8 cellular contexts compared by ENCODE assay signal in genomic region chr1:19799877-19800804, GRCh38. TPM values are rescaled to one million over a fixed set of nuclear protein-coding genes. Genes with fewer than 3 reads are reported as not detected.
A peak's percentile ranks its signal among the peaks of the same experiment; 100 is the strongest.
DNase-seq lines count a peak whose midpoint lies in the region; ATAC-seq, FAIRE-seq and TF ChIP-seq lines count a peak whose summit lies in the region.

TMCO4 (minus strand) TSS chr1:19799916; CDS start chr1:19780758, 19,158 bp downstream.

- H3K4me3 ChIP-seq in pancreas (peak within 1 kb of the TSS; percentile 36 to 69 (median 66)), upper lobe of right lung (peak within 1 kb of the TSS; percentile 79)

- H3K9me3 ChIP-seq in pancreas (no peaks in the 10 kb centered on the region), upper lobe of right lung (no peaks in the 10 kb centered on the region)

- H3K4me1 ChIP-seq in pancreas (peaks cover 4 to 6% (median 6%) of the 10 kb centered on the region in 3 donors), upper lobe of right lung (peaks cover 5% of the 10 kb centered on the region)

- peaks cover 18% of the 10 kb centered on the region for H3K4me1 Mint-ChIP-seq in activated naive CD8-positive, alpha-beta T cell treated with anti-CD3 and anti-CD28 coated beads for 36 hours

- ATAC-seq in HG03439 (IDR thresholded peaks at IDR 0.05; ENCODE audit: unreplicated experiment) (peak; percentile 55), SK-N-SH treated with all-trans-retinoic acid at 6 μM for 48 hours (peak; percentile 87), Right ventricle myocardium superior (ENCODE audit: poor library complexity) (peak; percentile 90), pancreas (peak; percentile 75 to 84 (median 80)), upper lobe of right lung (peak; percentile 85)

- H3K9me3 Mint-ChIP-seq in activated naive CD8-positive, alpha-beta T cell treated with anti-CD3 and anti-CD28 coated beads for 36 hours = no peaks in the 10 kb centered on the region

- peaks cover 7% of the 10 kb centered on the region for H3K36me3 Mint-ChIP-seq in activated naive CD8-positive, alpha-beta T cell treated with anti-CD3 and anti-CD28 coated beads for 36 hours

- H3K36me3 ChIP-seq in pancreas (no peaks in the 10 kb centered on the region), upper lobe of right lung (no peaks in the 10 kb centered on the region)

- DNase-seq in SIG-M5 treated with dmso at 0.1 percent for 504 hours (lab: John Stamatoyannopoulos, UW; ENCODE audit: unreplicated experiment) = peak; percentile 58
- DNase-seq in SIG-M5 (lab: John Stamatoyannopoulos, UW) = no peak
- DNase-seq in activated naive CD8-positive, alpha-beta T cell treated with anti-CD3 and anti-CD28 coated beads for 36 hours = peak; percentile 51
- peak; percentile 72 for DNase-seq in Right ventricle myocardium superior
- peak in 5 of 6 donors; percentile 61 to 89 (median 65) for DNase-seq in pancreas
- DNase-seq in upper lobe of right lung = peak; percentile 86

- H3K27ac ChIP-seq in pancreas (peak within 1 kb of the TSS; percentile 72 to 91 (median 85)), upper lobe of right lung (peak within 1 kb of the TSS; percentile 86)

- 5 to 8% methylated on average over 39 to 65 of the region's 65 CpGs for WGBS in pancreas, 2 donors

- peak within 1 kb of the TSS; percentile 83 for H3K4me3 Mint-ChIP-seq in activated naive CD8-positive, alpha-beta T cell treated with anti-CD3 and anti-CD28 coated beads for 36 hours

- no peaks in the 10 kb centered on the region for H3K27me3 ChIP-seq in pancreas
- H3K27me3 ChIP-seq in upper lobe of right lung = no peaks in the 10 kb centered on the region

- H3K27me3 Mint-ChIP-seq in activated naive CD8-positive, alpha-beta T cell treated with anti-CD3 and anti-CD28 coated beads for 36 hours = peaks cover 3% of the 10 kb centered on the region

- TF ChIP-seq CTCF in pancreas (IDR thresholded peaks at IDR 0.05) (no peak), upper lobe of right lung (IDR thresholded peaks at IDR 0.05) (no peak)

- peak within 1 kb of the TSS; percentile 91 for H3K27ac Mint-ChIP-seq in activated naive CD8-positive, alpha-beta T cell treated with anti-CD3 and anti-CD28 coated beads for 36 hours

- no peak for FAIRE-seq in pancreas (lab: Jason Lieb, UNC)

- intact Hi-C loops in Right ventricle myocardium superior (cut with DNase I) = no loop called here
- intact Hi-C loops in pancreas (cut with DNase I) = no loop called here
- intact Hi-C loops in upper lobe of right lung (cut with DNase I) = no loop called here

TF ChIP-seq in SK-N-SH treated with all-trans-retinoic acid at 6 μM for 48 hours, 23 proteins besides CTCF, POLR2A, EP300 and RAD21:
- TF ChIP-seq BACH2 (CRISPR knock-in tag; IDR thresholded peaks at IDR 0.05; ENCODE audit: borderline replicate concordance) (no peak), ZFP3 (CRISPR knock-in tag; IDR thresholded peaks at IDR 0.05) (no peak), GLIS3 (CRISPR knock-in tag; IDR thresholded peaks at IDR 0.05) (no peak), OSR1 (CRISPR knock-in tag; IDR thresholded peaks at IDR 0.05) (no peak), ISL1 (CRISPR knock-in tag; IDR thresholded peaks at IDR 0.05) (no peak), TOX (CRISPR knock-in tag; IDR thresholded peaks at IDR 0.05; ENCODE audit: borderline replicate concordance) (no peak), RARB (CRISPR knock-in tag; IDR thresholded peaks at IDR 0.05) (no peak), ESRRG (CRISPR knock-in tag; IDR thresholded peaks at IDR 0.05) (no peak), ZNF8 (CRISPR knock-in tag; IDR thresholded peaks at IDR 0.05) (no peak), TSHZ2 (CRISPR knock-in tag; IDR thresholded peaks at IDR 0.05) (no peak), ZFP30 (CRISPR knock-in tag; IDR thresholded peaks at IDR 0.05) (no peak), POU6F1 (CRISPR knock-in tag; IDR thresholded peaks at IDR 0.05; ENCODE audit: borderline replicate concordance, low read depth) (no peak), TCF4 (CRISPR knock-in tag; IDR thresholded peaks at IDR 0.05; ENCODE audit: borderline replicate concordance) (no peak), ARNTL (CRISPR knock-in tag; IDR thresholded peaks at IDR 0.05; ENCODE audit: borderline replicate concordance, low read depth) (no peak)
TF ChIP-seq in SK-N-SH treated with all-trans-retinoic acid at 6 μM for 48 hours: peak in this region for 0.

RNA-seq across cellular contexts. Expression of gene TMCO4, which starts in this region (rescaled TPM):
- total RNA-seq in activated naive CD8-positive, alpha-beta T cell treated with anti-CD3 and anti-CD28 coated beads for 36 hours = 10 to 100 TPM; 12.5 to 13.9 TPM
- total RNA-seq in Right ventricle myocardium superior (8.1 TPM), pancreas (10 to 100 TPM; 12.6 to 22.2 (median 14.7) TPM), upper lobe of right lung (24.3 TPM)
- 10 to 100 TPM; 23.9 to 25.1 TPM for polyA plus RNA-seq in pancreas
